ENCODE assay signal across 9 cellular contexts in the genomic region with DNA sequence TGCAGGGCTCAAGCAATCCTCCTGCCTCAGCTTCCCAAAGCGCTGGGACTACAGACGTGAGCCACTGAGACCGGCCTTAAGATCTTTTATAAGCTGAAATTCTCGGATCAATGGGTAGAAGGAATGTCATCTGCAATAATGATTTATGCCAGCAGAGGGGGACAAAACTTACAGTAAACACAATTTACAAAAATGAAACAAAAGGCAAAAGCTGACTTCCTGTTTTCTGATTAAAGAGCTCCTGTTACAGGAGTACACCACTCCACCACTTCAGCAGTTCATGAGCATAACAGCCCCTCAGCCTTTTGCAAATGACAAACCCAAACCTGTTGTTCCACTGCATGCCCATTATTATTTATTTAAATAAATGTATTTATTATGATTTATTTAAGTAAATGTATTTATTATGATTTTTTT.
DNase-seq lines count a peak whose midpoint lies in the region; ATAC-seq and TF ChIP-seq lines count a peak whose summit lies in the region.
"Had no signal": no experiment of that assay in that cellular context is flagged by ENCODE, and none has a peak within 500 bp of the region (broad histone marks: within the 10 kb centered on the region; RNA-seq: fewer than 3 reads in every experiment).

No MANE protein-coding gene starts in this region.

- no peaks in the 10 kb centered on the region for H3K36me3 ChIP-seq in right atrium auricular region

- no peaks in the 10 kb centered on the region for H3K27me3 ChIP-seq in right atrium auricular region
- H3K27me3 ChIP-seq: BLaER1 treated with 17β-estradiol and CSF1 and Interleukin-3, amounts not matched to agents 10 nM and 100 nM had no signal

- H3K9me3 ChIP-seq in right atrium auricular region: no peaks in the 10 kb centered on the region
- H3K9me3 ChIP-seq: BLaER1 treated with 17β-estradiol and CSF1 and Interleukin-3, amounts not matched to agents 10 nM and 100 nM had no signal

- no peak overlapping the region for H3K4me3 Mint-ChIP-seq in activated T-cell treated with anti-CD3 and anti-CD28 coated beads, Interleukin-2, amount 50 U/mL, for 24 hours

- TF ChIP-seq CTCF in right atrium auricular region (IDR thresholded peaks at IDR 0.05): peak; percentile 48 to 73

- H3K4me1 ChIP-seq in right atrium auricular region: no peaks in the 10 kb centered on the region

- H3K9me3 Mint-ChIP-seq in activated T-cell treated with anti-CD3 and anti-CD28 coated beads, Interleukin-2, amount 50 U/mL, for 24 hours: no peaks in the 10 kb centered on the region

- peak overlapping the region; percentile 80 for H3K27ac Mint-ChIP-seq in activated T-cell treated with anti-CD3 and anti-CD28 coated beads, Interleukin-2, amount 50 U/mL, for 24 hours

- H3K4me3 ChIP-seq in right atrium auricular region: no peak overlapping the region
- H3K4me3 ChIP-seq: BLaER1 treated with 17β-estradiol and CSF1 and Interleukin-3, amounts not matched to agents 10 nM and 100 nM had no signal

- ATAC-seq in GM19397 (IDR thresholded peaks at IDR 0.05; ENCODE audit: unreplicated experiment): peak; percentile 60
- peak; percentile 86 for ATAC-seq in HG03432 (IDR thresholded peaks at IDR 0.05; ENCODE audit: unreplicated experiment)

- peak; percentile 74 for DNase-seq in NCI-H2171 treated with DMSO at 0.1 percent for 48 hours (lab: John Stamatoyannopoulos, UW)
- DNase-seq in NCI-H2171 (lab: John Stamatoyannopoulos, UW): no peak
- DNase-seq in NCI-H526 treated with DMSO at 0.1 percent for 48 hours (lab: John Stamatoyannopoulos, UW): peak; percentile 18
- no peak for DNase-seq in activated T-cell treated with anti-CD3 and anti-CD28 coated beads, Interleukin-2, amount 50 U/mL, for 24 hours
- DNase-seq in right atrium auricular region (ENCODE audit: low spot score): no peak
- peak; percentile 32 for DNase-seq in stimulated activated CD8-positive, alpha-beta memory T cell treated with anti-CD3 and anti-CD28 coated beads, Interleukin-4, amount 100 ng/mL, for 48 hours

- H3K27ac ChIP-seq in right atrium auricular region: no peak overlapping the region

- no peaks in the 10 kb centered on the region for H3K36me3 Mint-ChIP-seq in activated T-cell treated with anti-CD3 and anti-CD28 coated beads, Interleukin-2, amount 50 U/mL, for 24 hours (ENCODE audit: low read depth)

- peaks cover 25% of the 10 kb centered on the region for H3K4me1 Mint-ChIP-seq in activated T-cell treated with anti-CD3 and anti-CD28 coated beads, Interleukin-2, amount 50 U/mL, for 24 hours (ENCODE audit: low read depth)

- no peaks in the 10 kb centered on the region for H3K27me3 Mint-ChIP-seq in activated T-cell treated with anti-CD3 and anti-CD28 coated beads, Interleukin-2, amount 50 U/mL, for 24 hours

Comparison
In these comparisons a context has a peak if more than half of its experiments do, and no peak if none do; other contexts are left out.
1. DNase-seq: peak in NCI-H2171 treated with DMSO at 0.1 percent for 48 hours (single experiment), NCI-H526 treated with DMSO at 0.1 percent for 48 hours (single experiment) and stimulated activated CD8-positive, alpha-beta memory T cell treated with anti-CD3 and anti-CD28 coated beads, Interleukin-4, amount 100 ng/mL, for 48 hours (single experiment); none in NCI-H2171 (single experiment), activated T-cell treated with anti-CD3 and anti-CD28 coated beads, Interleukin-2, amount 50 U/mL, for 24 hours (single experiment) and right atrium auricular region (single experiment).